Comparison of ENCODE assay signal across 19 cellular contexts in the genomic region with DNA sequence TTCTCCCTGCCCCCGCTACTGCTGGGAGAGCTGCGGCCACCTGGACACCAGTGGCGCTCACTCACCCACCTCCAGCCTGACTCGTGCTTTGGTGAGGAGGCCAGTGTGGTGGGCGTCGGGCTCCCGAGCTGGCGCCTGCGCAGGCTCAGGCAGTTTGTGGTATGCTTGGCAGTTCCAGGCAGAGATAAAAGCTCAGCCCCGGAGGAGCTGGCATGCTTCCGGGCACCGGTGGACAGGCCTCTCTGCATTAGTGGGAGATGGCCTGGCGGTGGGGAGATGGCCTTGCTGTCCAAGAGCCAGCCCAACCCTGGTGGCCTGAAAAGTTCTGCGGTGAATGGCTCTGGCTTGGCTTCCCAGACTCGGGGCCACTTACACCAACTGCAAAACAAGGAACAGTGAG. TPM values are rescaled to one million over a fixed set of nuclear protein-coding genes. Genes with fewer than 3 reads are reported as not detected.
DNase-seq lines count a peak whose midpoint lies in the region; ATAC-seq, FAIRE-seq and TF ChIP-seq lines count a peak whose summit lies in the region.
"Had no signal": no experiment of that assay in that cellular context is flagged by ENCODE, and none has a peak within 500 bp of the region (broad histone marks: within the 10 kb centered on the region; RNA-seq: fewer than 3 reads in every experiment).

No MANE protein-coding gene starts in this region.

- H3K4me3 ChIP-seq in heart right ventricle (peak overlapping the region in 5 of 10 donors; percentile 8 to 26 (median 19)), gastrocnemius medialis (peak overlapping the region in 2 of 4 donors; percentile 4 to 9), vagina (no peak overlapping the region)
- H3K4me3 ChIP-seq: SJCRH30 had no signal

- peak; percentile 46 for FAIRE-seq in HTR-8/SVneo (lab: Jason Lieb, UNC)

- intact Hi-C loops in heart right ventricle (cut with DNase I): no loop called here
- intact Hi-C loops in gastrocnemius medialis (cut with DNase I; ENCODE audit: low total_unique reads): loop anchor here (2.0 kb wide), 1 partner anchor 14 kb away; no protein-coding TSS in a partner anchor
- intact Hi-C loops in vagina (cut with DNase I): no loop called here

- H3K4me1 ChIP-seq in heart right ventricle (peaks cover 27 to 79% (median 73%) of the 10 kb centered on the region in 9 donors), gastrocnemius medialis (no peaks in the 10 kb centered on the region), foreskin keratinocyte (peaks cover 9% of the 10 kb centered on the region), vagina (peaks cover 58% of the 10 kb centered on the region)

- in situ Hi-C loops in gastrocnemius medialis (cut with MboI; ENCODE audit: low sequenced_read_pairs in 4 of 4): no loop called here

- H3K36me3 ChIP-seq in heart right ventricle: no peaks in the 10 kb centered on the region
- H3K36me3 ChIP-seq in gastrocnemius medialis: no peaks in the 10 kb centered on the region
- no peaks in the 10 kb centered on the region for H3K36me3 ChIP-seq in vagina
- H3K36me3 ChIP-seq: SJCRH30 had no signal

- no peak for TF ChIP-seq CTCF in heart right ventricle (IDR thresholded peaks at IDR 0.05)
- TF ChIP-seq CTCF in gastrocnemius medialis (IDR thresholded peaks at IDR 0.05 in 4 of 5, conservative IDR thresholded peaks at IDR 0.05 in 1 of 5): no peak
- TF ChIP-seq CTCF in foreskin keratinocyte (conservative IDR thresholded peaks at IDR 0.05): no peak
- TF ChIP-seq CTCF in vagina (IDR thresholded peaks at IDR 0.05): no peak

- H3K27ac ChIP-seq in heart right ventricle: peak overlapping the region in 9 of 10 donors; percentile 1 to 92 (median 84)
- peak overlapping the region; percentile 62 to 80 (median 76) for H3K27ac ChIP-seq in gastrocnemius medialis
- no peak overlapping the region for H3K27ac ChIP-seq in foreskin keratinocyte
- no peak overlapping the region for H3K27ac ChIP-seq in vagina
- H3K27ac ChIP-seq: KMS-11, SJCRH30 had no signal

- TF ChIP-seq POLR2A in gastrocnemius medialis (IDR thresholded peaks at IDR 0.05): no peak
- no peak for TF ChIP-seq POLR2A in vagina (IDR thresholded peaks at IDR 0.05)

- H3K9me3 ChIP-seq in heart right ventricle (no peaks in the 10 kb centered on the region), gastrocnemius medialis (no peaks in the 10 kb centered on the region), vagina (no peaks in the 10 kb centered on the region)
- H3K9me3 ChIP-seq: Caco-2, SJCRH30 had no signal

- H3K27me3 ChIP-seq in heart right ventricle (peaks cover 0 to 27% (median 0%) of the 10 kb centered on the region in 7 donors), gastrocnemius medialis (peaks cover 5 to 9% (median 5%) of the 10 kb centered on the region in 3 donors), foreskin keratinocyte (no peaks in the 10 kb centered on the region), vagina (no peaks in the 10 kb centered on the region)

- ATAC-seq in heart right ventricle (no peak), gastrocnemius medialis (no peak), foreskin keratinocyte (no peak), GM21717 (IDR thresholded peaks at IDR 0.05; ENCODE audit: unreplicated experiment) (no peak)
- ATAC-seq: naive thymus-derived CD4-positive, alpha-beta T cell had no signal

- no peak for DNase-seq in HTR-8/SVneo (ENCODE audit: insufficient read length, low spot score)
- peak; percentile 25 for DNase-seq in SW480 (ENCODE audit: low spot score)
- DNase-seq in heart right ventricle: peak in 1 of 2 donors; percentile 39
- DNase-seq in gastrocnemius medialis: no peak
- no peak for DNase-seq in foreskin keratinocyte
- no peak for DNase-seq in NCI-H2196 treated with DMSO at 0.1 percent for 48 hours (lab: John Stamatoyannopoulos, UW; ENCODE audit: unreplicated experiment)
- DNase-seq in vagina (ENCODE audit: extremely low spot score in 2 of 2): no peak
- DNase-seq: activated CD4-positive, alpha-beta T cell treated with anti-CD3 and anti-CD28 coated beads, Interleukin-2, amount 10 ng/mL, durations not matched to agents 24 days and 14 days; activated T-cell treated with anti-CD3 and anti-CD28 coated beads, Interleukin-2, amount 50 U/mL, for 24 hours; Caco-2; cerebellar nuclear complex; naive thymus-derived CD4-positive, alpha-beta T cell; NCI-H146; NCI-H2227 treated with DMSO at 0.1 percent for 48 hours; SJCRH30; T1000 had no signal

- WGBS in heart right ventricle, 2 donors: 60 to 67% methylated on average over 15 of the region's 15 CpGs

RNA-seq across cellular contexts. Expression of a gene that starts 4.1 kb away (rescaled TPM):
- 10 to 100 TPM; 11.1 to 46.3 (median 18.5) TPM for total RNA-seq in heart right ventricle
- polyA plus RNA-seq in heart right ventricle: 10 to 100 TPM; 19.2 to 27.7 TPM
- total RNA-seq in gastrocnemius medialis: 10 to 100 TPM in 3 of 4 donors, 1 to 10 TPM in 1; 9.8 to 14.6 (median 13.3) TPM
- 40.6 and 64.6 TPM in 2 replicates for total RNA-seq in foreskin keratinocyte
- polyA plus RNA-seq in foreskin keratinocyte: 35.5 and 50.5 TPM in 2 replicates
- 97.7 TPM for total RNA-seq in vagina

RNA-seq across cellular contexts. Expression of a gene that starts 35.5 kb away (rescaled TPM):
- 1 to 10 TPM in 2 of 10 donors, under 1 TPM in 6, not detected in 2; 0.29 to 2.4 (median 0.65) TPM for total RNA-seq in heart right ventricle
- polyA plus RNA-seq in heart right ventricle: under 1 TPM; 0.22 to 0.57 TPM
- total RNA-seq in gastrocnemius medialis: under 1 TPM in 1 of 4 donors, not detected in 3; 0.71 TPM
- total RNA-seq in foreskin keratinocyte: not detected in 2 replicates
- not detected in 2 replicates for polyA plus RNA-seq in foreskin keratinocyte
- 10.3 TPM for total RNA-seq in vagina
- total RNA-seq: activated CD4-positive, alpha-beta T cell treated with anti-CD3 and anti-CD28 coated beads, Interleukin-2, amount 10 ng/mL, durations not matched to agents 24 days and 14 days; fibroblast of villous mesenchyme; SJCRH30 had no signal
- polyA plus RNA-seq: naive thymus-derived CD4-positive, alpha-beta T cell had no signal

Comparison
In these comparisons a context has a peak if more than half of its experiments do, and no peak if none do; other contexts are left out.
1. H3K27ac ChIP-seq: peak in heart right ventricle (9 of 10) and gastrocnemius medialis (4 of 4); none in foreskin keratinocyte (single experiment) and vagina (single experiment).